In genomic region chr2:218074031-218074430, GRCh38 we compare ENCODE assay signal across 8 cellular contexts. TPM values are rescaled to one million over a fixed set of nuclear protein-coding genes. Genes with fewer than 3 reads are reported as not detected.
A peak's percentile ranks its signal among the peaks of the same experiment; 100 is the strongest.
DNase-seq lines count a peak whose midpoint lies in the region; ATAC-seq and TF ChIP-seq lines count a peak whose summit lies in the region.

No MANE protein-coding gene starts in this region.

- H3K27me3 Mint-ChIP-seq in stimulated activated naive CD8-positive, alpha-beta T cell treated with anti-CD3 and anti-CD28 coated beads, Interleukin-15, amount 100 ng/mL, for 72 hours, result peaks cover 11% of the 10 kb centered on the region
- no peaks in the 10 kb centered on the region for H3K27me3 Mint-ChIP-seq in dendritic cell treated with granulocyte-macrophage colony-stimulating factor and Interleukin-4, amounts not matched to agents 40 ng/mL and 50 ng/mL, for 4 days

- H3K4me1 ChIP-seq in osteoblast (ENCODE audit: insufficient read depth, low read length), result peaks cover 1% of the 10 kb centered on the region

- H3K27ac ChIP-seq in osteoblast (ENCODE audit: low read depth, low read length), result no peak overlapping the region

- H3K27me3 ChIP-seq in osteoblast (ENCODE audit: insufficient read depth, low read length), result peaks cover 28% of the 10 kb centered on the region

- no peaks in the 10 kb centered on the region for H3K79me2 ChIP-seq in osteoblast (ENCODE audit: insufficient read depth, low read length)

- H3K4me3 Mint-ChIP-seq in stimulated activated naive CD8-positive, alpha-beta T cell treated with anti-CD3 and anti-CD28 coated beads, Interleukin-15, amount 100 ng/mL, for 72 hours, result no peak overlapping the region
- no peak overlapping the region for H3K4me3 Mint-ChIP-seq in dendritic cell treated with granulocyte-macrophage colony-stimulating factor and Interleukin-4, amounts not matched to agents 40 ng/mL and 50 ng/mL, for 4 days

- H4K20me1 ChIP-seq in osteoblast (ENCODE audit: insufficient read depth, low read length), result no peaks in the 10 kb centered on the region

- H3K36me3 ChIP-seq in osteoblast (ENCODE audit: insufficient read depth, low read length), result no peaks in the 10 kb centered on the region

- peak; percentile 62 for TF ChIP-seq CTCF in osteoblast (IDR thresholded peaks at IDR 0.05; ENCODE audit: extremely low read depth, low read depth, low read length)

- H3K4me2 ChIP-seq in osteoblast (ENCODE audit: insufficient read depth, low read length), result no peak overlapping the region

- DNase-seq in stimulated activated naive CD8-positive, alpha-beta T cell treated with anti-CD3 and anti-CD28 coated beads, Interleukin-15, Interleukin-2, amounts not matched to agents 100 U/mL and 50 U/mL, for 24 hours, result peak; percentile 48
- no peak for DNase-seq in stimulated activated naive CD8-positive, alpha-beta T cell treated with anti-CD3 and anti-CD28 coated beads, Interleukin-15, amount 100 ng/mL, for 72 hours
- DNase-seq in NCI-H82 treated with DMSO at 0.1 percent for 48 hours (lab: John Stamatoyannopoulos, UW; ENCODE audit: unreplicated experiment) (peak; percentile 31), osteoblast (ENCODE audit: insufficient read length, low spot score, missing footprints) (peak; percentile 88), NCI-H1092 treated with DMSO at 0.1 percent for 48 hours (lab: John Stamatoyannopoulos, UW) (no peak), GOT3 (lab: John Stamatoyannopoulos, UW) (no peak)

- H3K4me1 Mint-ChIP-seq in stimulated activated naive CD8-positive, alpha-beta T cell treated with anti-CD3 and anti-CD28 coated beads, Interleukin-15, amount 100 ng/mL, for 72 hours, result peaks cover 4% of the 10 kb centered on the region
- peaks cover 100% of the 10 kb centered on the region for H3K4me1 Mint-ChIP-seq in dendritic cell treated with granulocyte-macrophage colony-stimulating factor and Interleukin-4, amounts not matched to agents 40 ng/mL and 50 ng/mL, for 4 days (ENCODE audit: low read depth)

- no peaks in the 10 kb centered on the region for H3K9me3 ChIP-seq in osteoblast (ENCODE audit: low read depth, low read length)

- H3K9me3 Mint-ChIP-seq in stimulated activated naive CD8-positive, alpha-beta T cell treated with anti-CD3 and anti-CD28 coated beads, Interleukin-15, amount 100 ng/mL, for 72 hours, result no peaks in the 10 kb centered on the region
- H3K9me3 Mint-ChIP-seq in dendritic cell treated with granulocyte-macrophage colony-stimulating factor and Interleukin-4, amounts not matched to agents 40 ng/mL and 50 ng/mL, for 4 days, result no peaks in the 10 kb centered on the region

- peaks cover 79% of the 10 kb centered on the region for H3K36me3 Mint-ChIP-seq in dendritic cell treated with granulocyte-macrophage colony-stimulating factor and Interleukin-4, amounts not matched to agents 40 ng/mL and 50 ng/mL, for 4 days (ENCODE audit: low read depth)

- H3K27ac Mint-ChIP-seq in stimulated activated naive CD8-positive, alpha-beta T cell treated with anti-CD3 and anti-CD28 coated beads, Interleukin-15, amount 100 ng/mL, for 72 hours, result no peak overlapping the region
- peak overlapping the region; percentile 85 for H3K27ac Mint-ChIP-seq in dendritic cell treated with granulocyte-macrophage colony-stimulating factor and Interleukin-4, amounts not matched to agents 40 ng/mL and 50 ng/mL, for 4 days

- no peak overlapping the region for H3K4me3 ChIP-seq in osteoblast (ENCODE audit: insufficient read depth, low read length)

- peak; percentile 29 for ATAC-seq in stimulated activated naive CD8-positive, alpha-beta T cell treated with anti-CD3 and anti-CD28 coated beads, Interleukin-15, Interleukin-2, amounts not matched to agents 100 U/mL and 50 U/mL, for 24 hours
- ATAC-seq in stimulated activated naive CD8-positive, alpha-beta T cell treated with anti-CD3 and anti-CD28 coated beads, Interleukin-15, amount 100 ng/mL, for 72 hours, result no peak
- ATAC-seq in GM21619 (IDR thresholded peaks at IDR 0.05; ENCODE audit: unreplicated experiment), result no peak

- H2AFZ ChIP-seq in osteoblast (ENCODE audit: low read length), result no peak overlapping the region

- intact Hi-C loops in dendritic cell treated with granulocyte-macrophage colony-stimulating factor and Interleukin-4, amounts not matched to agents 40 ng/mL and 50 ng/mL, for 4 days (cut with micrococcal nuclease), result no loop called here

RNA-seq across cellular contexts. Expression of gene RUFY4, which starts 5.0 kb away (rescaled TPM):
- not detected in 2 replicates for total RNA-seq in osteoblast

RNA-seq across cellular contexts. Expression of gene CXCR2, which starts 51.8 kb away (rescaled TPM):
- not detected in 2 replicates for total RNA-seq in osteoblast

Comparison
In these comparisons a context has a peak if more than half of its experiments do, and no peak if none do; other contexts are left out.
1. DNase-seq: peak in stimulated activated naive CD8-positive, alpha-beta T cell treated with anti-CD3 and anti-CD28 coated beads, Interleukin-15, Interleukin-2, amounts not matched to agents 100 U/mL and 50 U/mL, for 24 hours (single experiment), NCI-H82 treated with DMSO at 0.1 percent for 48 hours (single experiment) and osteoblast (single experiment); none in stimulated activated naive CD8-positive, alpha-beta T cell treated with anti-CD3 and anti-CD28 coated beads, Interleukin-15, amount 100 ng/mL, for 72 hours (0 of 2), NCI-H1092 treated with DMSO at 0.1 percent for 48 hours (single experiment) and GOT3 (single experiment).